Comparison of ENCODE assay signal across 10 cellular contexts in genomic region chr11:78229106-78229505, GRCh38. TPM values are rescaled to one million over a fixed set of nuclear protein-coding genes. Genes with fewer than 3 reads are reported as not detected.
DNase-seq lines count a peak whose midpoint lies in the region; ATAC-seq and TF ChIP-seq lines count a peak whose summit lies in the region.
"Had no signal": no experiment of that assay in that cellular context is flagged by ENCODE, and none has a peak within 500 bp of the region (broad histone marks: within the 10 kb centered on the region; RNA-seq: fewer than 3 reads in every experiment).

No MANE protein-coding gene starts in this region.

- H3K4me3 ChIP-seq in BLaER1: no peak overlapping the region
- H3K4me3 ChIP-seq in DND-41 (ENCODE audit: low read depth in 1 of 2, low read length in 2 of 2): no peak overlapping the region
- no peak overlapping the region for H3K4me3 ChIP-seq in coronary artery
- H3K4me3 ChIP-seq: PC-9 had no signal

- H4K20me1 ChIP-seq in BLaER1 (peaks cover 31% of the 10 kb centered on the region; the same call in 1 of the 2 replicates), DND-41 (ENCODE audit: insufficient read depth, low read length) (no peaks in the 10 kb centered on the region)

- TF ChIP-seq CTCF in DND-41 (IDR thresholded peaks at IDR 0.05; ENCODE audit: borderline replicate concordance, extremely low read depth, low read length, poor library complexity, severe bottlenecking) (no peak), coronary artery (IDR thresholded peaks at IDR 0.05) (no peak), progenitor cell of endocrine pancreas (IDR thresholded peaks at IDR 0.05; ENCODE audit: unreplicated experiment) (no peak), HFFc6 (IDR thresholded peaks at IDR 0.05) (no peak), natural killer cell (IDR thresholded peaks at IDR 0.05) (no peak)

- peaks cover 14% of the 10 kb centered on the region for H3K36me3 Mint-ChIP-seq in progenitor cell of endocrine pancreas (ENCODE audit: insufficient read depth)
- peaks cover 6% of the 10 kb centered on the region for H3K36me3 Mint-ChIP-seq in HFFc6 (ENCODE audit: low read depth)
- H3K36me3 Mint-ChIP-seq in natural killer cell: no peaks in the 10 kb centered on the region

- H3K79me2 ChIP-seq in DND-41 (ENCODE audit: insufficient read depth, low read length): peaks cover 84% of the 10 kb centered on the region

- peaks cover 53% of the 10 kb centered on the region for H3K36me3 ChIP-seq in BLaER1
- H3K36me3 ChIP-seq in DND-41 (ENCODE audit: insufficient read depth, low read length): peaks cover 80% of the 10 kb centered on the region

- 0 out of 3 replicates have a peak, but pooled peaks have one; percentile 17 for ATAC-seq in DND-41 (ENCODE audit: insufficient read depth, low read depth)
- no peak for ATAC-seq in natural killer cell

- H3K9ac ChIP-seq in BLaER1 (no peak overlapping the region), DND-41 (ENCODE audit: low read depth, low read length) (no peak overlapping the region)

- intact Hi-C loops in natural killer cell (cut with micrococcal nuclease): no loop called here

- H3K9me3 ChIP-seq in BLaER1 (no peaks in the 10 kb centered on the region), DND-41 (ENCODE audit: insufficient read depth, low read length, severe bottlenecking) (no peaks in the 10 kb centered on the region)

- H3K27me3 Mint-ChIP-seq in progenitor cell of endocrine pancreas (no peaks in the 10 kb centered on the region), HFFc6 (ENCODE audit: insufficient read depth) (no peaks in the 10 kb centered on the region), natural killer cell (ENCODE audit: low read depth in 2 of 2) (no peaks in the 10 kb centered on the region)
- H3K27me3 Mint-ChIP-seq: CD8-positive, alpha-beta memory T cell had no signal

- DNase-seq in DND-41: no peak
- DNase-seq in coronary artery (ENCODE audit: low spot score): peak; percentile 57
- DNase-seq in progenitor cell of endocrine pancreas (ENCODE audit: low spot score, unreplicated experiment): no peak
- DNase-seq in NCI-H187 treated with DMSO at 0.1 percent for 48 hours (lab: John Stamatoyannopoulos, UW): no peak
- no peak for DNase-seq in HFFc6
- no peak for DNase-seq in natural killer cell
- DNase-seq: CD8-positive, alpha-beta memory T cell had no signal

- H3K4me3 Mint-ChIP-seq in progenitor cell of endocrine pancreas (ENCODE audit: low read depth): no peak overlapping the region
- no peak overlapping the region for H3K4me3 Mint-ChIP-seq in HFFc6
- no peak overlapping the region for H3K4me3 Mint-ChIP-seq in natural killer cell
- H3K4me3 Mint-ChIP-seq: CD8-positive, alpha-beta memory T cell had no signal

- H2AFZ ChIP-seq in DND-41 (ENCODE audit: low read depth, low read length): no peak overlapping the region
- H2AFZ ChIP-seq: PC-9 had no signal

- H3K27me3 ChIP-seq in BLaER1: no peaks in the 10 kb centered on the region
- no peaks in the 10 kb centered on the region for H3K27me3 ChIP-seq in DND-41 (ENCODE audit: insufficient read depth, low read length, poor library complexity)

- H3K27ac Mint-ChIP-seq in progenitor cell of endocrine pancreas (peak overlapping the region; percentile 34), HFFc6 (no peak overlapping the region), natural killer cell (no peak overlapping the region)

- H3K4me2 ChIP-seq in BLaER1 (peak overlapping the region; percentile 79; the same call in 1 of the 2 replicates), DND-41 (ENCODE audit: insufficient read depth, low read length) (no peak overlapping the region)
- H3K4me2 ChIP-seq: PC-9 had no signal

- H3K9me3 Mint-ChIP-seq in progenitor cell of endocrine pancreas (ENCODE audit: low read depth) (no peaks in the 10 kb centered on the region), HFFc6 (no peaks in the 10 kb centered on the region), natural killer cell (no peaks in the 10 kb centered on the region)
- H3K9me3 Mint-ChIP-seq: CD8-positive, alpha-beta memory T cell had no signal

- H3K27ac ChIP-seq in BLaER1 (0 out of 2 replicates have a peak overlapping the region, but pooled peaks have one; percentile 8), DND-41 (ENCODE audit: low read length) (peak overlapping the region; percentile 47), coronary artery (peak overlapping the region in 1 of 2 donors; percentile 19)
- H3K27ac ChIP-seq: HL-60, PC-9 had no signal

- H3K4me1 Mint-ChIP-seq in progenitor cell of endocrine pancreas (ENCODE audit: low read depth) (peaks cover 3% of the 10 kb centered on the region), HFFc6 (ENCODE audit: low read depth) (peaks cover 27% of the 10 kb centered on the region), natural killer cell (no peaks in the 10 kb centered on the region)
- H3K4me1 Mint-ChIP-seq: CD8-positive, alpha-beta memory T cell had no signal

- H3K4me1 ChIP-seq in BLaER1 (peaks cover 52% of the 10 kb centered on the region), DND-41 (ENCODE audit: insufficient read depth, low read length) (peaks cover 37% of the 10 kb centered on the region)

RNA-seq across cellular contexts. Expression of gene USP35, which starts 40.4 kb away (rescaled TPM):
- total RNA-seq in progenitor cell of endocrine pancreas (14.7 and 16.5 TPM in 2 replicates), natural killer cell (1 to 10 TPM; 6.1 to 8.5 (median 8.1) TPM)
- total RNA-seq in HFFc6 (2021; fragmentation: NEBNext Ultra II Directional; extraction: Animal tissue kit (Norgen Biotek cat#: 25700)): 10 to 100 TPM in 1 of 6 experiments, 1 to 10 TPM in 5; 8.5 to 10.6 (median 9.0) TPM

RNA-seq across cellular contexts. Expression of gene KCTD21, which starts 40.7 kb away (rescaled TPM):
- total RNA-seq in progenitor cell of endocrine pancreas (7.4 and 10.1 TPM in 2 replicates), natural killer cell (1 to 10 TPM; 1.7 to 2.7 (median 2.2) TPM)
- total RNA-seq in HFFc6 (2021; fragmentation: NEBNext Ultra II Directional; extraction: Animal tissue kit (Norgen Biotek cat#: 25700)): 10 to 100 TPM; 10.4 to 15.7 (median 12.6) TPM
